In genomic region chr18:57657566-57657965, GRCh38 we compare ENCODE assay signal across 14 cellular contexts.
"Had no signal": no experiment of that assay in that cellular context is flagged by ENCODE, and none has a peak within 500 bp of the region (broad histone marks: within the 10 kb centered on the region; RNA-seq: fewer than 3 reads in every experiment).

No MANE protein-coding gene starts in this region.

- H3K4me2 ChIP-seq: hepatocyte, smooth muscle cell had no signal

- ATAC-seq: stimulated activated effector memory CD8-positive, alpha-beta T cell treated with anti-CD3 and anti-CD28 coated beads, Interleukin-12 subunit alpha, Interleukin-12 subunit beta, amount 100 ng/mL, for 72 hours had no signal

- H3K27ac Mint-ChIP-seq: stimulated activated effector memory CD8-positive, alpha-beta T cell treated with anti-CD3 and anti-CD28 coated beads, Interleukin-12 subunit alpha, Interleukin-12 subunit beta, amount 100 ng/mL, for 72 hours had no signal

- H3K27ac ChIP-seq: hepatocyte had no signal

- H2AFZ ChIP-seq: hepatocyte had no signal

- H3K4me3 Mint-ChIP-seq: stimulated activated effector memory CD8-positive, alpha-beta T cell treated with anti-CD3 and anti-CD28 coated beads, Interleukin-12 subunit alpha, Interleukin-12 subunit beta, amount 100 ng/mL, for 72 hours had no signal

- H3K4me3 ChIP-seq: esophagus squamous epithelium, hepatocyte, smooth muscle cell had no signal

- H3K36me3 Mint-ChIP-seq: stimulated activated effector memory CD8-positive, alpha-beta T cell treated with anti-CD3 and anti-CD28 coated beads, Interleukin-12 subunit alpha, Interleukin-12 subunit beta, amount 100 ng/mL, for 72 hours had no signal

- H3K27me3 ChIP-seq: esophagus squamous epithelium, hepatocyte had no signal

- H3K4me1 ChIP-seq: esophagus squamous epithelium had no signal

- DNase-seq: activated CD4-positive, alpha-beta T cell treated with anti-CD3 and anti-CD28 coated beads, Interleukin-2, amount 50 U/mL, for 4 hours; activated CD4-positive, CD25-positive, alpha-beta regulatory T cell treated with anti-CD3 and anti-CD28 coated beads, Interleukin-2, amount 50 U/mL, for 72 hours; activated naive CD4-positive, alpha-beta T cell treated with anti-CD3 and anti-CD28 coated beads, Interleukin-2, amount 50 U/mL, for 16 hours; activated T-cell treated with anti-CD3 and anti-CD28 coated beads, Interleukin-2, amount 50 U/mL, for 1 hour; amniotic stem cell; esophagus squamous epithelium; kidney; midbrain; substantia nigra; SW 1271; trophoblast cell had no signal
